Comparison of ENCODE assay signal across 35 cellular contexts in genomic region chr1:187464320-187464719, GRCh38.
"Had no signal": no experiment of that assay in that cellular context is flagged by ENCODE, and none has a peak within 500 bp of the region (broad histone marks: within the 10 kb centered on the region; RNA-seq: fewer than 3 reads in every experiment).

No MANE protein-coding gene starts in this region.

- H3K27me3 ChIP-seq: MG63 had no signal

- DNase-seq: Karpas-422, Kasumi-1, MG63, MM.1S, MV-4-11, NCI-H1048, NCI-H1092, NCI-H1092 treated with DMSO at 0.1 percent for 48 hours, NCI-H1105, NCI-H1105 treated with DMSO at 0.1 percent for 48 hours, NCI-H1417, NCI-H1417 treated with DMSO at 0.1 percent for 48 hours, NCI-H1436, NCI-H1436 treated with DMSO at 0.1 percent for 48 hours, NCI-H146, NCI-H1694, NCI-H1694 treated with DMSO at 0.1 percent for 48 hours, NCI-H187, NCI-H187 treated with DMSO at 0.1 percent for 48 hours, NCI-H1930, NCI-H2029, NCI-H2029 treated with DMSO at 0.1 percent for 48 hours, NCI-H2081, NCI-H2081 treated with DMSO at 0.1 percent for 48 hours, NCI-H2107, NCI-H2171, NCI-H2171 treated with DMSO at 0.1 percent for 48 hours, NCI-H2227 treated with DMSO at 0.1 percent for 48 hours, NCI-H226, NCI-H345, NCI-H446, NCI-H446 treated with DMSO at 0.1 percent for 48 hours, NCI-H510A, NCI-H510A treated with DMSO at 0.1 percent for 48 hours, NCI-H524 had no signal

- H3K4me3 ChIP-seq: MG63 had no signal

- H3K36me3 ChIP-seq: MG63 had no signal
